ENCODE assay signal across 29 cellular contexts in the genomic region with DNA sequence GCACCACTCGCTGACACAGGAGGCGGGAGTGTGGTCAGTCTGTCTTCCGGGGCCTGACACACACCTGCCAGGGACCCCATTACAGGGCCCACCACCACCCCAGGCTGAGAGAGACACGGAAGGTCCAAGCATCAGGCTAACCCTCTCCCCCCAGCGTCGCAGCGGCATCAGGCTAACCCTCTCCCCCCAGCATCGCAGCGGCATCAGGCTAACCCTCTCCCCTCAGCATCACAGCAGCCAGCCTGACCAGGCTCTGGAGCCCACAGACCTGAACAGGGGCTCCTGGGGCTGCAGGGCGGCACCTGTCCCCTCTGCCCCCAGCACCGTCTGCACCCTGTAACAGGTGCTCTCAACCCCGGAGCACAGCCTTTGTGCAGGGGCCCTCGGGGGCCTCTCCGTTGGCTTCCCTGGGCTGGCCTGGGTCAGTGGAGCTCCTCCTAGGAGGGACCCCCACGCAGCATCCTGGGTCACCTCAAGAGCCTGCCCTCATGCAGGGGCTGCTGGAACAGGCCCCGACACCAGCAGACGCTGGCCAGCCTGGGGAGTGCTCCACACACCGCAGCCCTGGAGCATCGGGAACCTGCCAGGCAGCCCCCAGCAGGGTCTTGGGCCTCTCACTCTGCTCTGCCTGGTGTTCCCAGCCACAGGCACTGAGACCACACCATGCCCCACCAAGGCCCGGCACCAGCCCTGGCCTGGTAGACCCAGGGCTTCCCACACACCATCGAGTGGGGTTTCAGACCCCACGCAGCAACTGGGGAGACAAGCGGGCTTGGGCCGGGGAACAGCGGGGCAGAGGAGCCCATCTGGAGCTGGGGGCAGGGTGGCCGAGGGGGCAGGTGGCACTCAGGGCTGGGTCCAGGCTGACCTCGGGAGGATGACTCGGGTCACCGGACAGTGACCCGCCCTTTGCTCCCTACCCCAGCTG.
DNase-seq lines count a peak whose midpoint lies in the region; ATAC-seq and TF ChIP-seq lines count a peak whose summit lies in the region.
"Had no signal": no experiment of that assay in that cellular context is flagged by ENCODE, and none has a peak within 500 bp of the region (broad histone marks: within the 10 kb centered on the region; RNA-seq: fewer than 3 reads in every experiment).

No MANE protein-coding gene starts in this region.

- H3K27me3 ChIP-seq in breast epithelium (no peaks in the 10 kb centered on the region), brain microvascular endothelial cell (replicated peaks) (no peaks in the 10 kb centered on the region), neuronal stem cell (ENCODE audit: control insufficient read depth in 3 of 3, insufficient read depth in 3 of 3, low read depth in 1 of 3, low read length in 3 of 3) (no peaks in the 10 kb centered on the region), aorta (ENCODE audit: control insufficient read depth in 1 of 2, insufficient read depth in 2 of 2, low read length in 1 of 2) (no peaks in the 10 kb centered on the region)
- H3K27me3 ChIP-seq: neutrophil, SJSA1, upper lobe of right lung had no signal

- TF ChIP-seq POLR2A in breast epithelium (IDR thresholded peaks at IDR 0.05): no peak

- peak overlapping the region; percentile 100 for H3K14ac ChIP-seq in neuronal stem cell (ENCODE audit: low read length)

- H3K27ac Mint-ChIP-seq in MCF 10A (ENCODE audit: low read depth, unreplicated experiment) (no peak overlapping the region), type B pancreatic cell (no peak overlapping the region)
- H3K27ac Mint-ChIP-seq: activated naive CD4-positive, alpha-beta T cell treated with anti-CD3 and anti-CD28 coated beads, Interleukin-2, amount 50 U/mL, for 72 hours; CD4-positive, CD25-positive, alpha-beta regulatory T cell; effector memory CD8-positive, alpha-beta T cell; memory B cell; stimulated activated memory B cell treated with anti-CD40 and anti-IgM and Interleukin-4, amounts not matched to agents 10 μg/mL and 1 μg/mL and 100 μg/mL, for 72 hours had no signal

- no peak overlapping the region for H3K4me3 Mint-ChIP-seq in MCF 10A (ENCODE audit: unreplicated experiment)
- H3K4me3 Mint-ChIP-seq in type B pancreatic cell: no peak overlapping the region
- H3K4me3 Mint-ChIP-seq: CD4-positive, CD25-positive, alpha-beta regulatory T cell; effector memory CD8-positive, alpha-beta T cell; memory B cell; stimulated activated memory B cell treated with anti-CD40 and anti-IgM and Interleukin-4, amounts not matched to agents 10 μg/mL and 1 μg/mL and 100 μg/mL, for 72 hours had no signal

- H3K9me3 ChIP-seq in breast epithelium (no peaks in the 10 kb centered on the region), neuronal stem cell (replicated peaks in 1 of 2; ENCODE audit: control insufficient read depth in 2 of 2, insufficient read depth in 1 of 2, low read depth in 1 of 2, low read length in 2 of 2) (no peaks in the 10 kb centered on the region), aorta (ENCODE audit: control insufficient read depth, low read length) (no peaks in the 10 kb centered on the region)
- H3K9me3 ChIP-seq: neutrophil, prostate gland, SJSA1, upper lobe of right lung had no signal

- H3K9ac ChIP-seq in neuronal stem cell (ENCODE audit: low read depth, low read length, poor library complexity): peak overlapping the region; percentile 21

- H3K4me2 ChIP-seq in neuronal stem cell (ENCODE audit: insufficient read depth, low read length, poor library complexity, severe bottlenecking): no peak overlapping the region

- no peak overlapping the region for H4K91ac ChIP-seq in neuronal stem cell (ENCODE audit: low read depth, low read length, poor library complexity)

- peaks cover 12 to 19% of the 10 kb centered on the region in 2 donors for H3K4me1 ChIP-seq in breast epithelium
- peaks cover 23 to 29% of the 10 kb centered on the region in 2 donors for H3K4me1 ChIP-seq in neuronal stem cell (ENCODE audit: control insufficient read depth in 2 of 2, insufficient read depth in 1 of 2, low read depth in 1 of 2, low read length in 2 of 2)
- H3K4me1 ChIP-seq in aorta (ENCODE audit: control insufficient read depth in 1 of 2, insufficient read depth in 2 of 2, low read length in 2 of 2): no peaks in the 10 kb centered on the region

- no TSS peak for BruUV-seq in MCF 10A (replicated peaks; lab: Mats Ljungman, UMichigan)

- H3K4me3 ChIP-seq in breast epithelium: no peak overlapping the region
- H3K4me3 ChIP-seq in brain microvascular endothelial cell (ENCODE audit: low read depth, low read length): no peak overlapping the region
- H3K4me3 ChIP-seq in neuronal stem cell (ENCODE audit: low read length in 2 of 2): no peak overlapping the region
- H3K4me3 ChIP-seq in aorta (ENCODE audit: low read length in 2 of 2): no peak overlapping the region
- H3K4me3 ChIP-seq: prostate gland, SJSA1, upper lobe of right lung had no signal

- peaks cover 18% of the 10 kb centered on the region for H3K79me1 ChIP-seq in neuronal stem cell (ENCODE audit: low read depth, low read length)

- peak overlapping the region; percentile 75 for H2AK5ac ChIP-seq in neuronal stem cell (ENCODE audit: low read depth, low read length)

- ATAC-seq in aorta (ENCODE audit: low FRiP score) (no peak), HG03378 (IDR thresholded peaks at IDR 0.05; ENCODE audit: unreplicated experiment) (no peak), GM21526 (IDR thresholded peaks at IDR 0.05; ENCODE audit: low FRiP score, unreplicated experiment) (no peak)
- ATAC-seq: activated naive CD4-positive, alpha-beta T cell treated with anti-CD3 and anti-CD28 coated beads, Interleukin-2, amount 50 U/mL, for 72 hours; effector memory CD8-positive, alpha-beta T cell; left lobe of liver; stimulated activated memory B cell treated with anti-CD40 and anti-IgM and Interleukin-4, amounts not matched to agents 10 μg/mL and 1 μg/mL and 100 μg/mL, for 72 hours; upper lobe of right lung had no signal

- H3K4ac ChIP-seq in neuronal stem cell (ENCODE audit: low read length): peak overlapping the region; percentile 66

- POLR2A ChIA-PET in MCF 10A (lab: Yijun Ruan, JAX): interaction anchor here (2.1 to 2.4 kb wide), 2 partner anchors 10 to 12 kb away, joined by 8 to 20 read pairs; no protein-coding TSS in a partner anchor

- H2BK15ac ChIP-seq in neuronal stem cell (ENCODE audit: low read length): peak overlapping the region; percentile 58

- peak overlapping the region; percentile 87 for H3K18ac ChIP-seq in neuronal stem cell (ENCODE audit: low read length)

- H2BK5ac ChIP-seq in neuronal stem cell (ENCODE audit: low read length): no peak overlapping the region

- WGBS in neuronal stem cell (ENCODE audit: extremely low coverage in 2 of 2, insufficient read length in 2 of 2, insufficient replicate concordance in 1 of 2), 2 donors: no CpG with 5 or more reads among the region's 30 CpGs
- 95 to 96% methylated on average over 30 of the region's 30 CpGs for WGBS in aorta, 2 donors

- H3K4me1 Mint-ChIP-seq in MCF 10A (ENCODE audit: insufficient read depth, unreplicated experiment) (peaks cover 15% of the 10 kb centered on the region), type B pancreatic cell (ENCODE audit: unreplicated experiment) (peaks cover 5% of the 10 kb centered on the region)
- H3K4me1 Mint-ChIP-seq: CD4-positive, CD25-positive, alpha-beta regulatory T cell; memory B cell; stimulated activated memory B cell treated with anti-CD40 and anti-IgM and Interleukin-4, amounts not matched to agents 10 μg/mL and 1 μg/mL and 100 μg/mL, for 72 hours had no signal

- H3K36me3 Mint-ChIP-seq in MCF 10A (ENCODE audit: insufficient read depth, unreplicated experiment) (no peaks in the 10 kb centered on the region), type B pancreatic cell (no peaks in the 10 kb centered on the region)
- H3K36me3 Mint-ChIP-seq: activated naive CD4-positive, alpha-beta T cell treated with anti-CD3 and anti-CD28 coated beads, Interleukin-2, amount 50 U/mL, for 72 hours; CD4-positive, CD25-positive, alpha-beta regulatory T cell; memory B cell; stimulated activated memory B cell treated with anti-CD40 and anti-IgM and Interleukin-4, amounts not matched to agents 10 μg/mL and 1 μg/mL and 100 μg/mL, for 72 hours had no signal

- no peak overlapping the region for H4K8ac ChIP-seq in neuronal stem cell (ENCODE audit: low read depth, low read length)

- DNase-seq in breast epithelium (ENCODE audit: low spot score in 2 of 2) (no peak), MCF 10A (ENCODE audit: unreplicated experiment) (no peak), brain microvascular endothelial cell (no peak), neuronal stem cell (ENCODE audit: low spot score) (no peak), aorta (no peak), type B pancreatic cell (ENCODE audit: extremely low spot score, unreplicated experiment) (no peak)
- DNase-seq: activated CD4-positive, alpha-beta T cell treated with anti-CD3 and anti-CD28 coated beads for 48 hours; activated effector memory CD4-positive, alpha-beta T cell treated with Interleukin-2 at 50 U/mL for 16 hours; activated T-cell treated with anti-CD3 and anti-CD28 coated beads for 4 hours; amygdala; CD4-positive, CD25-positive, alpha-beta regulatory T cell; cortex of kidney; DND-41; effector memory CD8-positive, alpha-beta T cell; GF-D8; NCI-H446 treated with DMSO at 0.1 percent for 48 hours; NCI-H82; upper lobe of right lung; WERI-Rb-1 had no signal

- H3K27me3 Mint-ChIP-seq in MCF 10A (ENCODE audit: insufficient read depth, unreplicated experiment) (no peaks in the 10 kb centered on the region), type B pancreatic cell (no peaks in the 10 kb centered on the region)
- H3K27me3 Mint-ChIP-seq: CD4-positive, CD25-positive, alpha-beta regulatory T cell; effector memory CD8-positive, alpha-beta T cell had no signal

- no peak overlapping the region for H3K23ac ChIP-seq in neuronal stem cell (ENCODE audit: low read depth, low read length, poor library complexity)

- TF ChIP-seq CTCF in breast epithelium (IDR thresholded peaks at IDR 0.05) (no peak), MCF 10A (IDR thresholded peaks at IDR 0.05; ENCODE audit: unreplicated experiment) (no peak), brain microvascular endothelial cell (IDR thresholded peaks at IDR 0.05; ENCODE audit: low read depth, low read length, missing control alignments) (no peak), type B pancreatic cell (conservative IDR thresholded peaks at IDR 0.05) (no peak)

- no peak overlapping the region for H2BK12ac ChIP-seq in neuronal stem cell (ENCODE audit: low read length)

- H3K9me3 Mint-ChIP-seq in MCF 10A (ENCODE audit: unreplicated experiment) (no peaks in the 10 kb centered on the region), type B pancreatic cell (no peaks in the 10 kb centered on the region)
- H3K9me3 Mint-ChIP-seq: activated naive CD4-positive, alpha-beta T cell treated with anti-CD3 and anti-CD28 coated beads, Interleukin-2, amount 50 U/mL, for 72 hours; CD4-positive, CD25-positive, alpha-beta regulatory T cell; effector memory CD8-positive, alpha-beta T cell; memory B cell; stimulated activated memory B cell treated with anti-CD40 and anti-IgM and Interleukin-4, amounts not matched to agents 10 μg/mL and 1 μg/mL and 100 μg/mL, for 72 hours had no signal

- H3K36me3 ChIP-seq in breast epithelium (no peaks in the 10 kb centered on the region), brain microvascular endothelial cell (replicated peaks) (no peaks in the 10 kb centered on the region), neuronal stem cell (replicated peaks in 1 of 2; ENCODE audit: control insufficient read depth in 2 of 2, insufficient read depth in 2 of 2, low read length in 2 of 2) (no peaks in the 10 kb centered on the region), aorta (ENCODE audit: control insufficient read depth in 1 of 2, insufficient read depth in 2 of 2, low read length in 1 of 2) (no peaks in the 10 kb centered on the region)
- H3K36me3 ChIP-seq: neutrophil, prostate gland, SJSA1, upper lobe of right lung, WERI-Rb-1 had no signal

- CTCF ChIA-PET in MCF 10A (lab: Yijun Ruan, JAX): interaction anchor here (0.6 kb wide), 1 partner anchor 27 kb away, joined by 3 read pairs; no protein-coding TSS in a partner anchor

- intact Hi-C loops in breast epithelium (cut with DNase I; ENCODE audit: low total_unique reads) (no loop called here), MCF 10A (cut with micrococcal nuclease) (no loop called here), aorta (cut with DNase I) (no loop called here)

- no peak overlapping the region for H2BK120ac ChIP-seq in neuronal stem cell (ENCODE audit: low read depth, low read length)

- H3K27ac ChIP-seq in breast epithelium: peak overlapping the region; percentile 75 to 94
- H3K27ac ChIP-seq in brain microvascular endothelial cell: peak overlapping the region; percentile 69
- no peak overlapping the region for H3K27ac ChIP-seq in neuronal stem cell (replicated peaks; ENCODE audit: low read length)
- H3K27ac ChIP-seq in aorta (ENCODE audit: low read depth in 1 of 2, low read length in 2 of 2): peak overlapping the region; percentile 12 to 77
- H3K27ac ChIP-seq: 22Rv1, neutrophil, upper lobe of right lung, WERI-Rb-1 had no signal

- in situ Hi-C loops in brain microvascular endothelial cell (cut with HindIII; ENCODE audit: low pct_ligation_motif_present, low sequenced_read_pairs): no loop called here

- H2AFZ ChIP-seq in neuronal stem cell (ENCODE audit: low read length): no peak overlapping the region
